Comparison of ENCODE assay signal across 30 cellular contexts in the genomic region with DNA sequence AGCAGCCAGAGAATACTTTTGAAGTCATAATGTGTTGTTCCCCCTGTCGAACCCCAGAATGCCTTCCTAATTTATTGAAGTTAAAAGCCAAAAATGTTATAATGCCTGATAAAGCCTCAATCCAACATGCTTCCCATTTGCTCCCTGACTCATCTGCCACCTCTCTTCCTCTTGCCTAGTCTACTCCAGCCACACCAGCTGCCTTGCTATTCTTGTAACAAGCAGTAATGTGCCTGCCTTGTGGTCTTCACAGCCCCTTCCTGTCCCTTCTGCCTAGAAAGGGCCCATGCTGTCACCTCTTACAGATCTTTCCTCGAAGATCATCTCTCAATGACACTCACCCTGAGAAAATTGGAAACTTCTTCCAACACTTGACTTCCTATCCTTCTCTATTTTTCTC.
"Had no signal": no experiment of that assay in that cellular context is flagged by ENCODE, and none has a peak within 500 bp of the region (broad histone marks: within the 10 kb centered on the region; RNA-seq: fewer than 3 reads in every experiment).

No MANE protein-coding gene starts in this region.

- DNase-seq: hippocampal formation; kidney glomerular epithelial cell; left cardiac atrium; left ventricle myocardium superior; lower lobe of right lung; mammary epithelial cell; mesenchymal stem cell; naive thymus-derived CD8-positive, alpha-beta T cell; occipital lobe; ovary; right lobe of liver; stimulated activated CD4-positive, alpha-beta T cell treated with anti-CD3 and anti-CD28 coated beads, Interleukin-12 subunit alpha, Interleukin-12 subunit beta, amount 100 ng/mL, for 4 hours; stimulated activated CD4-positive, alpha-beta T cell treated with anti-CD3 and anti-CD28 coated beads, Interleukin-15, amount 100 ng/mL, for 24 hours; stimulated activated CD4-positive, alpha-beta T cell treated with anti-CD3 and anti-CD28 coated beads, Interleukin-2, amount 100 ng/mL, for 24 hours; stimulated activated CD4-positive, alpha-beta T cell treated with anti-CD3 and anti-CD28 coated beads, Interleukin-4, amount 100 ng/mL, for 1 hour; stimulated activated naive B cell treated with anti-CD40 and anti-IgM and Interleukin-4, amounts not matched to agents 10 μg/mL and 1 μg/mL and 100 μg/mL, for 72 hours; stimulated activated naive CD8-positive, alpha-beta T cell treated with anti-CD3 and anti-CD28 coated beads, Interleukin-15, Interleukin-2, amounts not matched to agents 100 U/mL and 50 U/mL, for 24 hours; stomach; testis; thyroid gland; transverse colon; upper lobe of left lung had no signal

- ATAC-seq: left cardiac atrium; left lobe of liver; left ventricle myocardium superior; lower lobe of right lung; naive thymus-derived CD8-positive, alpha-beta T cell; right lobe of liver; stimulated activated naive B cell treated with anti-CD40 and anti-IgM and Interleukin-4, amounts not matched to agents 10 μg/mL and 1 μg/mL and 100 μg/mL, for 72 hours; stimulated activated naive CD8-positive, alpha-beta T cell treated with anti-CD3 and anti-CD28 coated beads, Interleukin-15, Interleukin-2, amounts not matched to agents 100 U/mL and 50 U/mL, for 24 hours had no signal

- H3K9me3 Mint-ChIP-seq: nephron, neural crest cell had no signal

- H3K27ac ChIP-seq: lower lobe of right lung, neutrophil, ovary, right atrium auricular region, right lobe of liver, skin epidermis, stomach, testis, thyroid gland, transverse colon, upper lobe of left lung, vagina had no signal

- H3K27me3 Mint-ChIP-seq: naive thymus-derived CD8-positive, alpha-beta T cell; progenitor cell of endocrine pancreas; stimulated activated naive B cell treated with anti-CD40 and anti-IgM and Interleukin-4, amounts not matched to agents 10 μg/mL and 1 μg/mL and 100 μg/mL, for 72 hours had no signal

- H3K4me3 ChIP-seq: lower lobe of right lung, ovary, right atrium auricular region, right lobe of liver, skin epidermis, stomach, testis, thyroid gland, transverse colon, upper lobe of left lung, vagina had no signal

- H3K4me1 ChIP-seq: lower lobe of right lung, right atrium auricular region, right lobe of liver, stomach, testis, thyroid gland, transverse colon, upper lobe of left lung, vagina had no signal

- H3K36me3 ChIP-seq: lower lobe of right lung, neutrophil, ovary, right atrium auricular region, right lobe of liver, stomach, thyroid gland, transverse colon, upper lobe of left lung, vagina had no signal

- H3K36me3 Mint-ChIP-seq: naive thymus-derived CD8-positive, alpha-beta T cell; stimulated activated naive B cell treated with anti-CD40 and anti-IgM and Interleukin-4, amounts not matched to agents 10 μg/mL and 1 μg/mL and 100 μg/mL, for 72 hours had no signal

- H3K27ac Mint-ChIP-seq: naive thymus-derived CD8-positive, alpha-beta T cell; nephron; progenitor cell of endocrine pancreas; stimulated activated naive B cell treated with anti-CD40 and anti-IgM and Interleukin-4, amounts not matched to agents 10 μg/mL and 1 μg/mL and 100 μg/mL, for 72 hours had no signal

- H3K27me3 ChIP-seq: neutrophil, ovary, right atrium auricular region, right lobe of liver, stomach, testis, thyroid gland, transverse colon, upper lobe of left lung, vagina had no signal

- H3K9me3 ChIP-seq: lower lobe of right lung, neutrophil, ovary, right atrium auricular region, right lobe of liver, stomach, testis, thyroid gland, upper lobe of left lung, vagina had no signal

- H3K4me3 Mint-ChIP-seq: naive thymus-derived CD8-positive, alpha-beta T cell; nephron; neural crest cell; stimulated activated naive B cell treated with anti-CD40 and anti-IgM and Interleukin-4, amounts not matched to agents 10 μg/mL and 1 μg/mL and 100 μg/mL, for 72 hours had no signal

- H3K4me1 Mint-ChIP-seq: naive thymus-derived CD8-positive, alpha-beta T cell; neural crest cell; stimulated activated naive B cell treated with anti-CD40 and anti-IgM and Interleukin-4, amounts not matched to agents 10 μg/mL and 1 μg/mL and 100 μg/mL, for 72 hours had no signal
